ENCODE assay signal across 11 cellular contexts in the genomic region with DNA sequence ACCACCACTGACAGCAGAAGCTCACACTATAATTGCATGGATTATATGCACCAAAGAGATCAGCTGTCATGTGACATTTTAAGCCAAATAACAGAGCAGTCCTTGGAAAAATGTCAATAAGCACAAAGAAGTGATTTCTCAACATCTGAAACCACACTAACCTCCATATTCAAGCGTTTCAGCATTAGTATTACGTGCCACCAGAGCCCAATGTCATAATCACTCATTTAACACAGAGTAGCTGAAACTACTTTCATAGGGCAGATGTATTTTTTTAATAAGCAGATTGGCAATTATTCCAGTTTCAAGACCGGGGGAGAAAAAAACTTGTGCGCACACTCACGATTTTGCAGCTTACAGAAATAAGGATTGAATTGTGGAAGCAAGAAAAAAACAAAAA.
DNase-seq lines count a peak whose midpoint lies in the region; ATAC-seq and TF ChIP-seq lines count a peak whose summit lies in the region.
"Had no signal": no experiment of that assay in that cellular context is flagged by ENCODE, and none has a peak within 500 bp of the region (broad histone marks: within the 10 kb centered on the region; RNA-seq: fewer than 3 reads in every experiment).

No MANE protein-coding gene starts in this region.

- H3K4me1 Mint-ChIP-seq in stimulated activated effector memory CD8-positive, alpha-beta T cell treated with anti-CD3 and anti-CD28 coated beads, Interleukin-12 subunit alpha, Interleukin-12 subunit beta, amount 100 ng/mL, for 72 hours: peaks cover 58% of the 10 kb centered on the region

- peak overlapping the region; percentile 14 for H3K4me3 Mint-ChIP-seq in stimulated activated effector memory CD8-positive, alpha-beta T cell treated with anti-CD3 and anti-CD28 coated beads, Interleukin-12 subunit alpha, Interleukin-12 subunit beta, amount 100 ng/mL, for 72 hours
- H3K4me3 Mint-ChIP-seq: activated B cell treated with CpG ODN at 0.5 μM for 24 hours had no signal

- H3K36me3 Mint-ChIP-seq in stimulated activated effector memory CD8-positive, alpha-beta T cell treated with anti-CD3 and anti-CD28 coated beads, Interleukin-12 subunit alpha, Interleukin-12 subunit beta, amount 100 ng/mL, for 72 hours: peaks cover 11% of the 10 kb centered on the region

- TF ChIP-seq CTCF in GM10266 (IDR thresholded peaks at IDR 0.05; ENCODE audit: control insufficient read depth, insufficient read depth, low read depth, missing control alignments): no peak

- H3K9me3 Mint-ChIP-seq in stimulated activated effector memory CD8-positive, alpha-beta T cell treated with anti-CD3 and anti-CD28 coated beads, Interleukin-12 subunit alpha, Interleukin-12 subunit beta, amount 100 ng/mL, for 72 hours: no peaks in the 10 kb centered on the region
- H3K9me3 Mint-ChIP-seq: activated B cell treated with CpG ODN at 0.5 μM for 24 hours had no signal

- ATAC-seq in stimulated activated effector memory CD8-positive, alpha-beta T cell treated with anti-CD3 and anti-CD28 coated beads, Interleukin-12 subunit alpha, Interleukin-12 subunit beta, amount 100 ng/mL, for 72 hours: peak; percentile 83

- no peak overlapping the region for H3K27ac Mint-ChIP-seq in stimulated activated effector memory CD8-positive, alpha-beta T cell treated with anti-CD3 and anti-CD28 coated beads, Interleukin-12 subunit alpha, Interleukin-12 subunit beta, amount 100 ng/mL, for 72 hours

- DNase-seq in NCI-H82 (lab: John Stamatoyannopoulos, UW) (peak; percentile 14), NCI-H82 treated with DMSO at 0.1 percent for 48 hours (lab: John Stamatoyannopoulos, UW; ENCODE audit: unreplicated experiment) (no peak), SIG-M5 (lab: John Stamatoyannopoulos, UW) (peak; percentile 34), fibroblast of peridontal ligament (ENCODE audit: extremely low read depth) (peak; percentile 81), NCI-H2227 (lab: John Stamatoyannopoulos, UW; ENCODE audit: unreplicated experiment) (no peak), inferior parietal cortex (ENCODE audit: extremely low spot score) (no peak), GM10266 (ENCODE audit: extremely low spot score) (no peak)
- DNase-seq in stimulated activated effector memory CD8-positive, alpha-beta T cell treated with anti-CD3 and anti-CD28 coated beads, Interleukin-12 subunit alpha, Interleukin-12 subunit beta, amount 100 ng/mL, for 72 hours (ENCODE audit: low spot score in 2 of 2): no peak
- DNase-seq: 8988T, activated B cell treated with CpG ODN at 0.5 μM for 24 hours, posterior cingulate gyrus had no signal

Comparison
In these comparisons a context has a peak if more than half of its experiments do, and no peak if none do; other contexts are left out.
1. DNase-seq: peak in NCI-H82 (single experiment), SIG-M5 (single experiment) and fibroblast of peridontal ligament (single experiment); none in NCI-H82 treated with DMSO at 0.1 percent for 48 hours (single experiment), stimulated activated effector memory CD8-positive, alpha-beta T cell treated with anti-CD3 and anti-CD28 coated beads, Interleukin-12 subunit alpha, Interleukin-12 subunit beta, amount 100 ng/mL, for 72 hours (0 of 2), NCI-H2227 (single experiment), inferior parietal cortex (single experiment) and GM10266 (single experiment).